Comparison of ENCODE assay signal across 1 cellular context in the genomic region with DNA sequence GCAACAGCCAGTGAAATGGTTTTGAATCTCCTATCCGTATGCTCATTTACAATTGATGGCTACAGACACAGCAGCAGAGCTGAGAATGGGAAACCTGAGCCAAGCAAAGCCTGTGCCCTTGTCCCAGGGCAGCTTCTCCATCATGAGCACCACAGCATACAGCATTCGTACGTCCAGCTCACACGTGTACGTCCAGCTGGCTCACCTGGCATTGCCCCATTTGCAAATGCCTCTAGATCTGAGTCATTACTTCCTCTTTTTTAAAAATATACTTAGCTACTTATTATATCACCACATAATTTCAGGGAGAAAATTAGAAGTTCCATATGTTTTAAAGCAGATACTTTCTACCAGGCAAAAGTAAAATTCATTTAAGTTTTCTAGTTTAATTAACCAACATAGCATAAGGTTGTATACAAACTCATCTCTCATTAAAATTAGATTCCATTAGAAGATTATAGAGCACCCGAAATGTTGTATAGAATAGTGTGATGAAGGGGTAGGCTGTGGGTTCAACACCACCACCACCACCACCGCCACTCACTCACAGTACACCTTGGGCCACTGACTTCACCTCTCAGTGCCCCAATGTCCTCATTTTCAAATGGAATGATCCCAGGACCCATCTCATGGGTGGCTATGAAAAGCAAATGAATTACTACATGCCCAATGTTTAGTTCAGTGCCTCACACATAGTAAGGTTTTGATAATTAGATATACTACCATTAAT.
TF ChIP-seq lines count a peak whose summit lies in the region.

No MANE protein-coding gene starts in this region.

TF ChIP-seq in GM12878, 131 proteins besides CTCF, POLR2A, EP300 and RAD21 (continued from another document):
- TF ChIP-seq, protein P1, sequence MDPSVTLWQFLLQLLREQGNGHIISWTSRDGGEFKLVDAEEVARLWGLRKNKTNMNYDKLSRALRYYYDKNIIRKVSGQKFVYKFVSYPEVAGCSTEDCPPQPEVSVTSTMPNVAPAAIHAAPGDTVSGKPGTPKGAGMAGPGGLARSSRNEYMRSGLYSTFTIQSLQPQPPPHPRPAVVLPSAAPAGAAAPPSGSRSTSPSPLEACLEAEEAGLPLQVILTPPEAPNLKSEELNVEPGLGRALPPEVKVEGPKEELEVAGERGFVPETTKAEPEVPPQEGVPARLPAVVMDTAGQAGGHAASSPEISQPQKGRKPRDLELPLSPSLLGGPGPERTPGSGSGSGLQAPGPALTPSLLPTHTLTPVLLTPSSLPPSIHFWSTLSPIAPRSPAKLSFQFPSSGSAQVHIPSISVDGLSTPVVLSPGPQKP (IDR thresholded peaks at IDR 0.05; ENCODE audit: low read depth, low read length) = no peak
- TF ChIP-seq IKZF2 (IDR thresholded peaks at IDR 0.05) (peak in 1 of 2 experiments; percentile 29; a peak in 1 of 4 replicates), EGR1 (IDR thresholded peaks at IDR 0.05; ENCODE audit: borderline replicate concordance in 1 of 2, low read depth in 2 of 2, low read length in 2 of 2) (no peak), POU2F2 (IDR thresholded peaks at IDR 0.05; ENCODE audit: borderline replicate concordance, low read depth, low read length) (peak; percentile 76; the same call in 1 of the 3 replicates), MYC (IDR thresholded peaks at IDR 0.05; ENCODE audit: insufficient read depth, insufficient read length, insufficient replicate concordance, low read length, severe bottlenecking) (no peak), ZNF384 (IDR thresholded peaks at IDR 0.05; ENCODE audit: borderline replicate concordance, low read depth, low read length) (no peak), ETV6 (conservative IDR thresholded peaks at IDR 0.05 in 1 of 2, IDR thresholded peaks at IDR 0.05 in 1 of 2; ENCODE audit: borderline replicate concordance in 1 of 2, low read depth in 1 of 2) (no peak), JUNB (IDR thresholded peaks at IDR 0.05) (peak; percentile 74), TCF3 (IDR thresholded peaks at IDR 0.05; ENCODE audit: borderline replicate concordance, insufficient read depth, low read depth, low read length) (peak; percentile 27; the same call in 1 of the 2 replicates), STAT3 (IDR thresholded peaks at IDR 0.05; ENCODE audit: low read depth, low read length) (no peak), SREBF1 (IDR thresholded peaks at IDR 0.05; ENCODE audit: low read length) (no peak), NFIC (IDR thresholded peaks at IDR 0.05; ENCODE audit: low read depth, low read length) (no peak), DPF2 (IDR thresholded peaks at IDR 0.05) (peak; percentile 64; the same call in 1 of the 2 replicates), MEF2A (IDR thresholded peaks at IDR 0.05; ENCODE audit: insufficient read depth, low read depth, low read length) (no peak), BCL11A (IDR thresholded peaks at IDR 0.05; ENCODE audit: low read depth, low read length) (0 out of 2 replicates have a peak, but pooled peaks have one; percentile 25), TBL1XR1 (IDR thresholded peaks at IDR 0.05; ENCODE audit: low read depth, low read length) (no peak), MTA2 (IDR thresholded peaks at IDR 0.05; ENCODE audit: low read depth) (no peak), HCFC1 (IDR thresholded peaks at IDR 0.05; ENCODE audit: low read length) (no peak), JUND (IDR thresholded peaks at IDR 0.05; ENCODE audit: low read depth, low read length) (peak; percentile 62; the same call in 1 of the 2 replicates)
- TF ChIP-seq, protein P2, sequence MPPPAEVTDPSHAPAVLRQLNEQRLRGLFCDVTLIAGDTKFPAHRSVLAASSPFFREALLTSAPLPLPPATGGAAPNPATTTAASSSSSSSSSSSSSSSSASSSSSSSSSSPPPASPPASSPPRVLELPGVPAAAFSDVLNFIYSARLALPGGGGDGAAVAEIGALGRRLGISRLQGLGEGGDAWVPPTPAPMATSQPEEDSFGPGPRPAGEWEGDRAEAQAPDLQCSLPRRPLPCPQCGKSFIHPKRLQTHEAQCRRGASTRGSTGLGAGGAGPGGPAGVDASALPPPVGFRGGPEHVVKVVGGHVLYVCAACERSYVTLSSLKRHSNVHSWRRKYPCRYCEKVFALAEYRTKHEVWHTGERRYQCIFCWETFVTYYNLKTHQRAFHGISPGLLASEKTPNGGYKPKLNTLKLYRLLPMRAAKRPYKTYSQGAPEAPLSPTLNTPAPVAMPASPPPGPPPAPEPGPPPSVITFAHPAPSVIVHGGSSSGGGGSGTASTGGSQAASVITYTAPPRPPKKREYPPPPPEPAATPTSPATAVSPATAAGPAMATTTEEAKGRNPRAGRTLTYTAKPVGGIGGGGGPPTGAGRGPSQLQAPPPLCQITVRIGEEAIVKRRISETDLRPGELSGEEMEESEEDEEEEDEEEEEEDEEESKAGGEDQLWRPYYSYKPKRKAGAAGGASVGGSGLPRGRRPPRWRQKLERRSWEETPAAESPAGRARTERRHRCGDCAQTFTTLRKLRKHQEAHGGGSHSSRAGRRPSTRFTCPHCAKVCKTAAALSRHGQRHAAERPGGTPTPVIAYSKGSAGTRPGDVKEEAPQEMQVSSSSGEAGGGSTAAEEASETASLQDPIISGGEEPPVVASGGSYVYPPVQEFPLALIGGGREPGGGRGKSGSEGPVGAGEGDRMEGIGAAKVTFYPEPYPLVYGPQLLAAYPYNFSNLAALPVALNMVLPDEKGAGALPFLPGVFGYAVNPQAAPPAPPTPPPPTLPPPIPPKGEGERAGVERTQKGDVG (CRISPR knock-in tag; IDR thresholded peaks at IDR 0.05) = no peak
- TF ChIP-seq, protein P3, sequence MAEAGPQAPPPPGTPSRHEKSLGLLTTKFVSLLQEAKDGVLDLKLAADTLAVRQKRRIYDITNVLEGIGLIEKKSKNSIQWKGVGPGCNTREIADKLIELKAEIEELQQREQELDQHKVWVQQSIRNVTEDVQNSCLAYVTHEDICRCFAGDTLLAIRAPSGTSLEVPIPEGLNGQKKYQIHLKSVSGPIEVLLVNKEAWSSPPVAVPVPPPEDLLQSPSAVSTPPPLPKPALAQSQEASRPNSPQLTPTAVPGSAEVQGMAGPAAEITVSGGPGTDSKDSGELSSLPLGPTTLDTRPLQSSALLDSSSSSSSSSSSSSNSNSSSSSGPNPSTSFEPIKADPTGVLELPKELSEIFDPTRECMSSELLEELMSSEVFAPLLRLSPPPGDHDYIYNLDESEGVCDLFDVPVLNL (IDR thresholded peaks at IDR 0.05; ENCODE audit: low read depth, low read length) = no peak
- TF ChIP-seq, protein P4, sequence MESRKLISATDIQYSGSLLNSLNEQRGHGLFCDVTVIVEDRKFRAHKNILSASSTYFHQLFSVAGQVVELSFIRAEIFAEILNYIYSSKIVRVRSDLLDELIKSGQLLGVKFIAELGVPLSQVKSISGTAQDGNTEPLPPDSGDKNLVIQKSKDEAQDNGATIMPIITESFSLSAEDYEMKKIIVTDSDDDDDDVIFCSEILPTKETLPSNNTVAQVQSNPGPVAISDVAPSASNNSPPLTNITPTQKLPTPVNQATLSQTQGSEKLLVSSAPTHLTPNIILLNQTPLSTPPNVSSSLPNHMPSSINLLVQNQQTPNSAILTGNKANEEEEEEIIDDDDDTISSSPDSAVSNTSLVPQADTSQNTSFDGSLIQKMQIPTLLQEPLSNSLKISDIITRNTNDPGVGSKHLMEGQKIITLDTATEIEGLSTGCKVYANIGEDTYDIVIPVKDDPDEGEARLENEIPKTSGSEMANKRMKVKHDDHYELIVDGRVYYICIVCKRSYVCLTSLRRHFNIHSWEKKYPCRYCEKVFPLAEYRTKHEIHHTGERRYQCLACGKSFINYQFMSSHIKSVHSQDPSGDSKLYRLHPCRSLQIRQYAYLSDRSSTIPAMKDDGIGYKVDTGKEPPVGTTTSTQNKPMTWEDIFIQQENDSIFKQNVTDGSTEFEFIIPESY (IDR thresholded peaks at IDR 0.05) = no peak
- TF ChIP-seq, protein P5, sequence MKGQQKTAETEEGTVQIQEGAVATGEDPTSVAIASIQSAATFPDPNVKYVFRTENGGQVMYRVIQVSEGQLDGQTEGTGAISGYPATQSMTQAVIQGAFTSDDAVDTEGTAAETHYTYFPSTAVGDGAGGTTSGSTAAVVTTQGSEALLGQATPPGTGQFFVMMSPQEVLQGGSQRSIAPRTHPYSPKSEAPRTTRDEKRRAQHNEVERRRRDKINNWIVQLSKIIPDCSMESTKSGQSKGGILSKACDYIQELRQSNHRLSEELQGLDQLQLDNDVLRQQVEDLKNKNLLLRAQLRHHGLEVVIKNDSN (IDR thresholded peaks at IDR 0.05; ENCODE audit: borderline replicate concordance, extremely low read length, insufficient read depth, low read depth, low read length) = no peak
